In genomic region chr16:69848635-69849545, GRCh38 we compare ENCODE assay signal across 8 cellular contexts.
DNase-seq lines count a peak whose midpoint lies in the region; ATAC-seq and TF ChIP-seq lines count a peak whose summit lies in the region.

No MANE protein-coding gene starts in this region.

- H3K9ac ChIP-seq in stomach smooth muscle (ENCODE audit: low read length in 2 of 2), result peak overlapping the region in 1 of 2 donors; percentile 42

- peak overlapping the region; percentile 82 for H3K4me3 Mint-ChIP-seq in HFFc6
- H3K4me3 Mint-ChIP-seq in CD4-positive, alpha-beta memory T cell, result no peak overlapping the region

- H3K27me3 Mint-ChIP-seq in HFFc6 (ENCODE audit: insufficient read depth), result peaks cover 2% of the 10 kb centered on the region
- no peaks in the 10 kb centered on the region for H3K27me3 Mint-ChIP-seq in CD4-positive, alpha-beta memory T cell

- POLR2A ChIA-PET in CD4-positive, alpha-beta memory T cell (lab: Charles Lee; ENCODE audit: partially characterized antibody), result no interaction called here

- H3K27me3 ChIP-seq in stomach smooth muscle (ENCODE audit: control insufficient read depth in 1 of 2, insufficient read depth in 2 of 2, low read length in 2 of 2), result no peaks in the 10 kb centered on the region
- H3K27me3 ChIP-seq in CD4-positive, alpha-beta memory T cell (ENCODE audit: insufficient read depth, low read length), result no peaks in the 10 kb centered on the region

- no peaks in the 10 kb centered on the region for H3K9me3 Mint-ChIP-seq in HFFc6
- H3K9me3 Mint-ChIP-seq in CD4-positive, alpha-beta memory T cell, result no peaks in the 10 kb centered on the region

- H3K4me3 ChIP-seq in choroid plexus epithelial cell (ENCODE audit: low read depth, low read length) (no peak overlapping the region), stomach smooth muscle (ENCODE audit: low read length in 2 of 2) (peak overlapping the region in 1 of 2 donors; percentile 54)
- no peak overlapping the region for H3K4me3 ChIP-seq in CD4-positive, alpha-beta memory T cell (ENCODE audit: low read length in 2 of 2)

- CTCF ChIA-PET in CD4-positive, alpha-beta memory T cell (lab: Charles Lee; ENCODE audit: partially characterized antibody), result no interaction called here

- peak; percentile 83 for ATAC-seq in left lobe of liver

- peak overlapping the region; percentile 69 for H3K27ac ChIP-seq in stomach smooth muscle (ENCODE audit: low read length)
- no peak overlapping the region for H3K27ac ChIP-seq in CD4-positive, alpha-beta memory T cell (ENCODE audit: low read depth, low read length)

- H3K27ac Mint-ChIP-seq in HFFc6, result peak overlapping the region; percentile 96
- peak overlapping the region in 1 of 7 donors; percentile 51 for H3K27ac Mint-ChIP-seq in CD4-positive, alpha-beta memory T cell

- H3K36me3 Mint-ChIP-seq in HFFc6 (ENCODE audit: low read depth), result peaks cover 7% of the 10 kb centered on the region
- peaks cover 29 to 54% of the 10 kb centered on the region in 2 donors for H3K36me3 Mint-ChIP-seq in CD4-positive, alpha-beta memory T cell

- peaks cover 18% of the 10 kb centered on the region for H3K4me1 ChIP-seq in stomach smooth muscle (ENCODE audit: control insufficient read depth, insufficient read depth, low read length)
- no peaks in the 10 kb centered on the region for H3K4me1 ChIP-seq in CD4-positive, alpha-beta memory T cell (ENCODE audit: insufficient read depth, low read length)

- TF ChIP-seq CTCF in HFFc6 (IDR thresholded peaks at IDR 0.05) (0 out of 2 replicates have a peak, but pooled peaks have one; percentile 14), choroid plexus epithelial cell (conservative IDR thresholded peaks at IDR 0.05; ENCODE audit: low read depth, low read length) (peak; percentile 33)

- DNase-seq in HFFc6, result peak; percentile 86
- DNase-seq in choroid plexus epithelial cell (ENCODE audit: low read depth), result peak; percentile 58
- peak; percentile 52 for DNase-seq in left lobe of liver (ENCODE audit: low spot score)
- no peak for DNase-seq in activated gamma-delta T cell (lab: John Stamatoyannopoulos, UW)
- DNase-seq in SK-N-DZ (ENCODE audit: low spot score), result no peak
- no peak for DNase-seq in CD4-positive, alpha-beta memory T cell
- DNase-seq in NCI-H1092 (lab: John Stamatoyannopoulos, UW), result no peak

- H3K36me3 ChIP-seq in stomach smooth muscle (ENCODE audit: control insufficient read depth in 2 of 2, insufficient read depth in 2 of 2, low read length in 2 of 2), result peaks cover 0 to 7% of the 10 kb centered on the region in 2 donors
- H3K36me3 ChIP-seq in CD4-positive, alpha-beta memory T cell (ENCODE audit: insufficient read depth, low read length), result peaks cover 5% of the 10 kb centered on the region

- peaks cover 52% of the 10 kb centered on the region for H3K4me1 Mint-ChIP-seq in HFFc6 (ENCODE audit: low read depth)
- H3K4me1 Mint-ChIP-seq in CD4-positive, alpha-beta memory T cell, result peaks cover 3 to 10% (median 6%) of the 10 kb centered on the region in 4 donors

- intact Hi-C loops in CD4-positive, alpha-beta memory T cell (cut with micrococcal nuclease), result no loop called here

- H3K9me3 ChIP-seq in stomach smooth muscle (ENCODE audit: control insufficient read depth in 2 of 2, low read length in 2 of 2), result no peaks in the 10 kb centered on the region
- no peaks in the 10 kb centered on the region for H3K9me3 ChIP-seq in CD4-positive, alpha-beta memory T cell (ENCODE audit: control insufficient read depth in 1 of 2, low read length in 2 of 2)

Comparison
In these comparisons a context has a peak if more than half of its experiments do, and no peak if none do; other contexts are left out.
1. DNase-seq: peak in HFFc6 (single experiment), choroid plexus epithelial cell (single experiment) and left lobe of liver (single experiment); none in activated gamma-delta T cell (single experiment), SK-N-DZ (single experiment), CD4-positive, alpha-beta memory T cell (0 of 5) and NCI-H1092 (single experiment).